Comparison of ENCODE assay signal across 25 cellular contexts in the genomic region with DNA sequence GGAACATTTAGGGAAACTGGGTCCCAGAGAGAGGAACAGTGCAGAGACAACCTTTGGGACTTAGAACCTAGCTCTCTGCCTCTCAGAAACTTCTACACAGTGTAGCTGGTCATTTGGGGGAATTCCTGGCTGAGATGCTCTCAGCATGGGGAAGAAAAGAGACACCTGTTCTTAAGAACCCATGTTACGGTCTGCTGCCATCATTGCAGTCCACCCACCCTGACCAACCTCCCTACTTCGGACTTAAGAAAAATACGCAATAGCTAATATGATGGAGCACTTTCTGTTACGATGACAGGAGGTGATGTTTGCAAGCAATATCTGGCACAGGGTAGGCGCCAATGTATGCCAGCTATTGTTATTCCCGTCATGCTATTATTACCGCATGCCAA.
"Had no signal": no experiment of that assay in that cellular context is flagged by ENCODE, and none has a peak within 500 bp of the region (broad histone marks: within the 10 kb centered on the region; RNA-seq: fewer than 3 reads in every experiment).

No MANE protein-coding gene starts in this region.

- H3K36me3 Mint-ChIP-seq: natural killer cell treated with Interleukin-12 subunit alpha and Interleukin-12 subunit beta and Interleukin-15 and Interleukin-18, amount 100 ng/mL, for 72 hours; stimulated activated memory B cell treated with anti-CD40 and anti-IgM and Interleukin-4, amounts not matched to agents 10 μg/mL and 1 μg/mL and 100 μg/mL, for 72 hours had no signal

- FAIRE-seq: kidney had no signal

- H3K27ac ChIP-seq: hepatocyte, parathyroid adenoma, psoas muscle, spleen, testis, tibial nerve, upper lobe of right lung, vagina had no signal

- H3K4me3 ChIP-seq: hepatocyte, lung, psoas muscle, spleen, testis, tibial nerve, upper lobe of right lung, vagina had no signal

- H3K9me3 Mint-ChIP-seq: natural killer cell treated with Interleukin-12 subunit alpha and Interleukin-12 subunit beta and Interleukin-15 and Interleukin-18, amount 100 ng/mL, for 72 hours; stimulated activated memory B cell treated with anti-CD40 and anti-IgM and Interleukin-4, amounts not matched to agents 10 μg/mL and 1 μg/mL and 100 μg/mL, for 72 hours; stimulated activated naive CD8-positive, alpha-beta T cell treated with anti-CD3 and anti-CD28 coated beads, Interleukin-15, amount 100 ng/mL, for 72 hours had no signal

- ATAC-seq: left cardiac atrium; left ventricle myocardium superior; natural killer cell treated with Interleukin-12 subunit alpha and Interleukin-12 subunit beta and Interleukin-15 and Interleukin-18, amount 100 ng/mL, for 72 hours; psoas muscle; sciatic nerve; stimulated activated memory B cell treated with anti-CD40 and anti-IgM and Interleukin-4, amounts not matched to agents 10 μg/mL and 1 μg/mL and 100 μg/mL, for 72 hours; stimulated activated naive CD8-positive, alpha-beta T cell treated with anti-CD3 and anti-CD28 coated beads, Interleukin-15, amount 100 ng/mL, for 72 hours; upper lobe of right lung had no signal

- H3K9me3 ChIP-seq: psoas muscle, spleen, testis, tibial nerve, upper lobe of right lung, vagina had no signal

- H3K9ac ChIP-seq: parathyroid adenoma had no signal

- H3K27ac Mint-ChIP-seq: natural killer cell treated with Interleukin-12 subunit alpha and Interleukin-12 subunit beta and Interleukin-15 and Interleukin-18, amount 100 ng/mL, for 72 hours; stimulated activated memory B cell treated with anti-CD40 and anti-IgM and Interleukin-4, amounts not matched to agents 10 μg/mL and 1 μg/mL and 100 μg/mL, for 72 hours; stimulated activated naive CD8-positive, alpha-beta T cell treated with anti-CD3 and anti-CD28 coated beads, Interleukin-15, amount 100 ng/mL, for 72 hours had no signal

- H3K36me3 ChIP-seq: spleen, tibial nerve, upper lobe of right lung, vagina had no signal

- H3K4me1 Mint-ChIP-seq: stimulated activated memory B cell treated with anti-CD40 and anti-IgM and Interleukin-4, amounts not matched to agents 10 μg/mL and 1 μg/mL and 100 μg/mL, for 72 hours; stimulated activated naive CD8-positive, alpha-beta T cell treated with anti-CD3 and anti-CD28 coated beads, Interleukin-15, amount 100 ng/mL, for 72 hours had no signal

- H2AFZ ChIP-seq: hepatocyte, parathyroid adenoma had no signal

- H3K27me3 ChIP-seq: testis, vagina had no signal

- H3K79me2 ChIP-seq: hepatocyte, parathyroid adenoma had no signal

- DNase-seq: dermis blood vessel endothelial cell; foreskin melanocyte; head of caudate nucleus; kidney; left cardiac atrium; left ventricle myocardium superior; mesenchymal stem cell; midbrain; psoas muscle; retina; spleen; stimulated activated CD4-positive, alpha-beta T cell treated with anti-CD3 and anti-CD28 coated beads, Interleukin-15, amount 100 ng/mL, for 24 hours; stimulated activated CD4-positive, alpha-beta T cell treated with anti-CD3 and anti-CD28 coated beads, Interleukin-1b, Interleukin-23, amount 100 ng/mL, for 48 hours; stimulated activated CD4-positive, alpha-beta T cell treated with anti-CD3 and anti-CD28 coated beads, Interleukin-4, amount 100 ng/mL, for 24 hours; stimulated activated naive CD8-positive, alpha-beta T cell treated with anti-CD3 and anti-CD28 coated beads, Interleukin-15, amount 100 ng/mL, for 72 hours; testis; upper lobe of right lung had no signal

- H3K4me1 ChIP-seq: parathyroid adenoma, psoas muscle, spleen, testis, tibial nerve, upper lobe of right lung, vagina had no signal

- H3K4me3 Mint-ChIP-seq: natural killer cell treated with Interleukin-12 subunit alpha and Interleukin-12 subunit beta and Interleukin-15 and Interleukin-18, amount 100 ng/mL, for 72 hours; stimulated activated memory B cell treated with anti-CD40 and anti-IgM and Interleukin-4, amounts not matched to agents 10 μg/mL and 1 μg/mL and 100 μg/mL, for 72 hours; stimulated activated naive CD8-positive, alpha-beta T cell treated with anti-CD3 and anti-CD28 coated beads, Interleukin-15, amount 100 ng/mL, for 72 hours had no signal

- H3K4me2 ChIP-seq: hepatocyte had no signal
